Comparison of ENCODE assay signal across 8 cellular contexts in genomic region chrX:16882702-16883486, GRCh38. TPM values are rescaled to one million over a fixed set of nuclear protein-coding genes. Genes with fewer than 3 reads are reported as not detected.
DNase-seq lines count a peak whose midpoint lies in the region; ATAC-seq and TF ChIP-seq lines count a peak whose summit lies in the region.

No MANE protein-coding gene starts in this region.

- peak overlapping the region; percentile 74 for H3K4me3 Mint-ChIP-seq in activated CD4-positive, alpha-beta T cell treated with anti-CD3 and anti-CD28 coated beads, Interleukin-2, amount 10 ng/mL, durations not matched to agents 24 days and 14 days

- TF ChIP-seq CTCF in AG04449 (IDR thresholded peaks at IDR 0.05; ENCODE audit: insufficient read depth, low read length, missing control alignments): peak; percentile 64

- H3K36me3 Mint-ChIP-seq in activated CD4-positive, alpha-beta T cell treated with anti-CD3 and anti-CD28 coated beads, Interleukin-2, amount 10 ng/mL, durations not matched to agents 24 days and 14 days (ENCODE audit: low read depth): no peaks in the 10 kb centered on the region

- no peak overlapping the region for H3K27ac Mint-ChIP-seq in activated CD4-positive, alpha-beta T cell treated with anti-CD3 and anti-CD28 coated beads, Interleukin-2, amount 10 ng/mL, durations not matched to agents 24 days and 14 days

- CTCF ChIA-PET in AG04449 (lab: Yijun Ruan, JAX): interaction anchor here (0.6 to 6.4 kb wide), 27 partner anchors 9 to 1086 kb away, joined by 3 to 82 read pairs (median 6); partner anchors contain the start of gene RBBP7

- peak; percentile 76 for ATAC-seq in GM18868 (IDR thresholded peaks at IDR 0.05; ENCODE audit: unreplicated experiment)
- ATAC-seq in HG03354 (IDR thresholded peaks at IDR 0.05; ENCODE audit: poor library complexity, severe bottlenecking, unreplicated experiment): peak; percentile 70
- ATAC-seq in left lobe of liver: peak; percentile 82

- peaks cover 13% of the 10 kb centered on the region for H3K27me3 Mint-ChIP-seq in activated CD4-positive, alpha-beta T cell treated with anti-CD3 and anti-CD28 coated beads, Interleukin-2, amount 10 ng/mL, durations not matched to agents 24 days and 14 days

- POLR2A ChIA-PET in AG04449 (lab: Yijun Ruan, JAX): interaction anchor here (1.0 to 1.6 kb wide), 2 partner anchors 12 to 45 kb away, joined by 3 to 7 read pairs; partner anchors contain the start of gene RBBP7

- peaks cover 2% of the 10 kb centered on the region for H3K4me1 Mint-ChIP-seq in activated CD4-positive, alpha-beta T cell treated with anti-CD3 and anti-CD28 coated beads, Interleukin-2, amount 10 ng/mL, durations not matched to agents 24 days and 14 days

- no peaks in the 10 kb centered on the region for H3K9me3 Mint-ChIP-seq in activated CD4-positive, alpha-beta T cell treated with anti-CD3 and anti-CD28 coated beads, Interleukin-2, amount 10 ng/mL, durations not matched to agents 24 days and 14 days

- DNase-seq in AG04449 (ENCODE audit: low read depth, low spot score) (no peak), NCI-H524 (lab: John Stamatoyannopoulos, UW) (peak; percentile 95 to 97), dedifferentiated amniotic fluid mesenchymal stem cell (ENCODE audit: extremely low spot score) (peak; percentile 62), left lobe of liver (ENCODE audit: low spot score) (peak; percentile 57)
- DNase-seq in activated CD4-positive, alpha-beta T cell treated with anti-CD3 and anti-CD28 coated beads, Interleukin-2, amount 10 ng/mL, durations not matched to agents 24 days and 14 days: peak; percentile 86
- peak; percentile 47 for DNase-seq in stimulated activated CD4-positive, alpha-beta T cell treated with anti-CD3 and anti-CD28 coated beads, Interleukin-2, amount 100 ng/mL, for 4 hours (ENCODE audit: low read depth)

- intact Hi-C loops in activated CD4-positive, alpha-beta T cell treated with anti-CD3 and anti-CD28 coated beads, Interleukin-2, amount 10 ng/mL, durations not matched to agents 24 days and 14 days (cut with micrococcal nuclease): loop anchor here (1.0 kb wide), 2 partner anchors 13 to 163 kb away; partner anchors contain the start of gene RBBP7

- peak overlapping the region; percentile 46 for H3K4me3 ChIP-seq in AG04449 (ENCODE audit: low read depth, low read length)

RNA-seq across cellular contexts. Expression of gene RBBP7, which starts 12.7 kb away (rescaled TPM):
- total RNA-seq in activated CD4-positive, alpha-beta T cell treated with anti-CD3 and anti-CD28 coated beads, Interleukin-2, amount 10 ng/mL, durations not matched to agents 24 days and 14 days: 136 and 137 TPM in 2 replicates
- 28.1 TPM for total RNA-seq in left lobe of liver
